ENCODE assay signal across 12 cellular contexts in genomic region chr10:62058476-62058875, GRCh38.
DNase-seq lines count a peak whose midpoint lies in the region; ATAC-seq, FAIRE-seq and TF ChIP-seq lines count a peak whose summit lies in the region.
"Had no signal": no experiment of that assay in that cellular context is flagged by ENCODE, and none has a peak within 500 bp of the region (broad histone marks: within the 10 kb centered on the region; RNA-seq: fewer than 3 reads in every experiment).

No MANE protein-coding gene starts in this region.

- POLR2A ChIA-PET in AG04450 (lab: Yijun Ruan, JAX), result interaction anchor here (0.7 to 1.3 kb wide), 4 partner anchors 8 to 319 kb away, joined by 3 to 9 read pairs (median 4); no protein-coding TSS in a partner anchor

- CTCF ChIA-PET in AG04450 (lab: Charles Lee), result interaction anchor here (0.8 to 5.3 kb wide), 2 partner anchors 21 to 187 kb away, joined by 3 to 25 read pairs; no protein-coding TSS in a partner anchor

- 31 to 55% (median 34%) methylated on average over 2 of the region's 2 CpGs for WGBS in psoas muscle, 3 donors
- WGBS in small intestine, 3 donors, result 13 to 43% (median 25%) methylated on average over 2 of the region's 2 CpGs

- no peak for TF ChIP-seq CTCF in AG04450 (IDR thresholded peaks at IDR 0.05; ENCODE audit: low read depth, low read length)
- no peak for TF ChIP-seq CTCF in coronary artery (IDR thresholded peaks at IDR 0.05)
- no peak for TF ChIP-seq CTCF in psoas muscle (IDR thresholded peaks at IDR 0.05)

- H3K4me1 ChIP-seq in psoas muscle (peaks cover 87% of the 10 kb centered on the region), small intestine (ENCODE audit: control insufficient read depth in 2 of 2, insufficient read depth in 1 of 2, low read depth in 1 of 2, low read length in 1 of 2) (peaks cover 2 to 26% of the 10 kb centered on the region in 2 donors)

- no peaks in the 10 kb centered on the region for H3K27me3 ChIP-seq in AG04450 (ENCODE audit: control insufficient read depth, insufficient read depth, low read length)
- H3K27me3 ChIP-seq in psoas muscle (ENCODE audit: insufficient read depth in 3 of 3, low read length in 2 of 3), result no peaks in the 10 kb centered on the region
- no peaks in the 10 kb centered on the region for H3K27me3 ChIP-seq in small intestine (ENCODE audit: control insufficient read depth in 2 of 2, insufficient read depth in 2 of 2, low read length in 2 of 2)
- H3K27me3 ChIP-seq: MG63 had no signal

- H3K27ac ChIP-seq in AG04450 (ENCODE audit: low read depth, low read length) (no peak overlapping the region), coronary artery (peak overlapping the region; percentile 92 to 94), psoas muscle (peak overlapping the region; percentile 98), small intestine (ENCODE audit: low read depth in 1 of 2, low read length in 1 of 2) (no peak overlapping the region)

- H3K9me3 ChIP-seq in AG04450 (ENCODE audit: control insufficient read depth, insufficient read depth, low read length) (no peaks in the 10 kb centered on the region), psoas muscle (no peaks in the 10 kb centered on the region), small intestine (ENCODE audit: control insufficient read depth, low read depth) (no peaks in the 10 kb centered on the region)
- H3K9me3 ChIP-seq: MG63 had no signal

- no peak for FAIRE-seq in small intestine (lab: Jason Lieb, UNC)

- intact Hi-C loops in psoas muscle (cut with DNase I), result no loop called here

- H3K36me3 ChIP-seq in psoas muscle (ENCODE audit: insufficient read depth in 1 of 2, low read depth in 1 of 2) (peaks cover 6 to 89% of the 10 kb centered on the region in 2 donors), small intestine (ENCODE audit: control insufficient read depth in 2 of 2, insufficient read depth in 2 of 2, low read length in 2 of 2) (peaks cover 0 to 6% of the 10 kb centered on the region in 2 donors)

- DNase-seq in AG04450 (ENCODE audit: low read depth, low spot score), result no peak
- peak; percentile 48 for DNase-seq in EL
- no peak for DNase-seq in coronary artery (ENCODE audit: low spot score)
- no peak for DNase-seq in psoas muscle
- DNase-seq in small intestine, result no peak
- DNase-seq in dermis blood vessel endothelial cell, result no peak
- DNase-seq in NCI-H1092 treated with DMSO at 0.1 percent for 48 hours (lab: John Stamatoyannopoulos, UW), result no peak
- DNase-seq: activated CD4-positive, CD25-positive, alpha-beta regulatory T cell; effector memory CD8-positive, alpha-beta T cell; MG63; NCI-H510A treated with DMSO at 0.1 percent for 48 hours had no signal

- H3K4me3 ChIP-seq in AG04450 (ENCODE audit: low read depth, low read length) (peak overlapping the region; percentile 52), coronary artery (peak overlapping the region; percentile 77), psoas muscle (peak overlapping the region; percentile 83), small intestine (ENCODE audit: low read depth in 1 of 2, low read length in 2 of 2) (no peak overlapping the region)
- H3K4me3 ChIP-seq: MG63 had no signal

- ATAC-seq in psoas muscle (peak in 1 of 4 donors; percentile 41), HG03521 (IDR thresholded peaks at IDR 0.05; ENCODE audit: unreplicated experiment) (no peak)
- ATAC-seq: effector memory CD8-positive, alpha-beta T cell had no signal

Comparison
In these comparisons a context has a peak if more than half of its experiments do, and no peak if none do; other contexts are left out.
1. H3K27ac ChIP-seq: peak in coronary artery (2 of 2) and psoas muscle (single experiment); none in AG04450 (single experiment) and small intestine (0 of 2).
2. H3K4me3 ChIP-seq: peak in AG04450 (single experiment), coronary artery (single experiment) and psoas muscle (single experiment); none in small intestine (0 of 2).